Comparison of ENCODE assay signal across 24 cellular contexts in the genomic region with DNA sequence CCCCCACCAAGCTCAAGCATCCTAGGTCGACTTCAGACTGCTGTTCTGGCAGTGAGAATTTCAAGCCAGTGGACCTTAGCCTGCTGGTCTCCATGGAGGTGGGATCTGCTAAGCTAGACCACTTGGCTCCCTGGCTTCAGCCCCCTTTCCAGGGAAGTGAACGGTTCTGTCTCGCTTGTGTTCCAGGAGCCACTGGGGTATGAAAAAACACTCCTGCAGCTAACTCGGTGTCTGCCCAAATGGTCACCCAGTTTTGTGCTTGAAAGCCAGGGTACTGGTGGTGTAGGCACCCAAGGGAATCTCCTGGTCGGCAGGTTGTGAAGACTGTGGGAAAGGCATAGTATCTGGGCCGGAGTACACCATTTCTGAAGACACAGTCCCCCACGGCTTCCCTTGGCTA. TPM values are rescaled to one million over a fixed set of nuclear protein-coding genes. Genes with fewer than 3 reads are reported as not detected.
DNase-seq lines count a peak whose midpoint lies in the region; ATAC-seq, FAIRE-seq and TF ChIP-seq lines count a peak whose summit lies in the region.
"Had no signal": no experiment of that assay in that cellular context is flagged by ENCODE, and none has a peak within 500 bp of the region (broad histone marks: within the 10 kb centered on the region; RNA-seq: fewer than 3 reads in every experiment).

No MANE protein-coding gene starts in this region.

- DNase-seq in cardiac septum (ENCODE audit: low spot score), result peak; percentile 15
- no peak for DNase-seq in Right ventricle myocardium superior
- peak; percentile 4 for DNase-seq in esophagus muscularis mucosa (ENCODE audit: extremely low spot score)
- DNase-seq in urothelium cell line (ENCODE audit: low spot score), result no peak
- DNase-seq in DMS153 (lab: John Stamatoyannopoulos, UW), result no peak
- no peak for DNase-seq in SKM-1 treated with dmso at 0.1 percent for 144 hours (lab: John Stamatoyannopoulos, UW; ENCODE audit: unreplicated experiment)
- DNase-seq: ACHN; AML-193; BE2C; CD4-positive, alpha-beta T cell; CD8-positive, alpha-beta memory T cell; DMS 273 treated with DMSO at 0.1 percent for 48 hours; DMS53; DMS79 treated with DMSO at 0.1 percent for 48 hours; GF-D8; GOT3; H7; HFFc6 had no signal

- TF ChIP-seq EP300 in esophagus muscularis mucosa (IDR thresholded peaks at IDR 0.05), result no peak

- H3K27ac ChIP-seq in esophagus muscularis mucosa (replicated peaks in 1 of 4), result no peak overlapping the region
- H3K27ac ChIP-seq: 22Rv1; A549; BLaER1 treated with 17β-estradiol and CSF1 and Interleukin-3, amounts not matched to agents 10 nM and 100 nM had no signal

- no peak for ATAC-seq in Right ventricle myocardium superior (ENCODE audit: poor library complexity)
- ATAC-seq: A549 had no signal

- H3K27me3 ChIP-seq in esophagus muscularis mucosa, result peaks cover 0 to 21% (median 0%) of the 10 kb centered on the region in 4 donors

- H3K9me3 ChIP-seq in esophagus muscularis mucosa, result no peaks in the 10 kb centered on the region
- H3K9me3 ChIP-seq: A549, BE2C had no signal

- TF ChIP-seq POLR2A in esophagus muscularis mucosa (IDR thresholded peaks at IDR 0.05; ENCODE audit: low read depth), result no peak

- WGBS in esophagus muscularis mucosa, result 61% methylated on average over 6 of the region's 7 CpGs

- H3K4me1 ChIP-seq in esophagus muscularis mucosa, result peaks cover 0 to 10% (median 1%) of the 10 kb centered on the region in 4 donors
- H3K4me1 ChIP-seq: A549 had no signal

- H3K4me3 ChIP-seq in esophagus muscularis mucosa, result no peak overlapping the region
- H3K4me3 ChIP-seq: A549; BLaER1 treated with 17β-estradiol and CSF1 and Interleukin-3, amounts not matched to agents 10 nM and 100 nM had no signal

- intact Hi-C loops in cardiac septum (cut with DNase I), result no loop called here
- intact Hi-C loops in Right ventricle myocardium superior (cut with DNase I), result no loop called here
- intact Hi-C loops in esophagus muscularis mucosa (cut with DNase I), result no loop called here

- no peaks in the 10 kb centered on the region for H3K36me3 ChIP-seq in esophagus muscularis mucosa
- H3K36me3 ChIP-seq: BE2C; BLaER1 treated with 17β-estradiol and CSF1 and Interleukin-3, amounts not matched to agents 10 nM and 100 nM had no signal

- no peak for TF ChIP-seq CTCF in esophagus muscularis mucosa (IDR thresholded peaks at IDR 0.05)

- FAIRE-seq in urothelium cell line (lab: Jason Lieb, UNC), result peak; percentile 95
- FAIRE-seq: A549, D721Med, GM12891, GM18507 had no signal

RNA-seq across cellular contexts. Expression of a gene that starts 44.6 kb away (rescaled TPM):
- total RNA-seq in cardiac septum (36.5 TPM), Right ventricle myocardium superior (63.3 TPM), esophagus muscularis mucosa (10 to 100 TPM; 28.7 to 53.3 (median 36.7) TPM)

Comparison
In these comparisons a context has a peak if more than half of its experiments do, and no peak if none do; other contexts are left out.
1. DNase-seq: peak in cardiac septum (single experiment) and esophagus muscularis mucosa (single experiment); none in Right ventricle myocardium superior (single experiment), urothelium cell line (single experiment), DMS153 (single experiment) and SKM-1 treated with dmso at 0.1 percent for 144 hours (single experiment).